In genomic region chr9:15249042-15249818, GRCh38 we compare ENCODE assay signal across 12 cellular contexts. TPM values are rescaled to one million over a fixed set of nuclear protein-coding genes. Genes with fewer than 3 reads are reported as not detected.
A peak's percentile ranks its signal among the peaks of the same experiment; 100 is the strongest.
DNase-seq lines count a peak whose midpoint lies in the region; ATAC-seq and TF ChIP-seq lines count a peak whose summit lies in the region.
"Had no signal": no experiment of that assay in that cellular context is flagged by ENCODE, and none has a peak within 500 bp of the region (broad histone marks: within the 10 kb centered on the region; RNA-seq: fewer than 3 reads in every experiment).

No MANE protein-coding gene starts in this region.

- H3F3A ChIP-seq in GM23248 (ENCODE audit: insufficient read depth), result peaks cover 17% of the 10 kb centered on the region

- H3K36me3 Mint-ChIP-seq in effector memory CD8-positive, alpha-beta T cell (ENCODE audit: insufficient read depth), result peaks cover 4% of the 10 kb centered on the region

- H3K79me2 ChIP-seq in GM23248 (ENCODE audit: insufficient read depth), result 0 out of 2 replicates have a peak, but pooled peaks cover 13% of the 10 kb centered on the region

- ATAC-seq in gastroesophageal sphincter (no peak), HG02852 (IDR thresholded peaks at IDR 0.05; ENCODE audit: unreplicated experiment) (no peak), GM21367 (IDR thresholded peaks at IDR 0.05; ENCODE audit: unreplicated experiment) (no peak)
- no peak for ATAC-seq in effector memory CD8-positive, alpha-beta T cell (replicated peaks)

- peak overlapping the region in 1 of 2 donors; percentile 16 for H3K27ac Mint-ChIP-seq in effector memory CD8-positive, alpha-beta T cell
- H3K27ac Mint-ChIP-seq: IgD-negative memory B cell had no signal

- DNase-seq in GM23248 (peak; percentile 77), adipocyte (ENCODE audit: low read depth) (peak; percentile 68), skeletal muscle cell (ENCODE audit: low read depth) (peak; percentile 24), cortex of kidney (lab: John Stamatoyannopoulos, UW) (no peak)
- no peak for DNase-seq in effector memory CD8-positive, alpha-beta T cell
- DNase-seq: activated CD8-positive, alpha-beta memory T cell treated with anti-CD3 and anti-CD28 coated beads for 24 hours; DND-41; NCI-H446 treated with DMSO at 0.1 percent for 48 hours had no signal

- H3K27ac ChIP-seq in GM23248, result peak overlapping the region; percentile 67
- peak overlapping the region in 3 of 4 donors; percentile 27 to 49 (median 35) for H3K27ac ChIP-seq in gastroesophageal sphincter

- no peaks in the 10 kb centered on the region for H3K27me3 ChIP-seq in GM23248 (replicated peaks; ENCODE audit: insufficient read depth)
- no peaks in the 10 kb centered on the region for H3K27me3 ChIP-seq in adipocyte (replicated peaks; ENCODE audit: control insufficient read depth, insufficient read depth, low read length)
- H3K27me3 ChIP-seq in gastroesophageal sphincter, result no peaks in the 10 kb centered on the region

- in situ Hi-C loops in GM23248 (cut with MboI), result no loop called here

- peak overlapping the region; percentile 33 for H2AFZ ChIP-seq in GM23248

- H3K9me2 ChIP-seq in GM23248 (ENCODE audit: insufficient read depth), result no peaks in the 10 kb centered on the region

- H3K9me3 ChIP-seq in GM23248 (ENCODE audit: low read depth) (no peaks in the 10 kb centered on the region), adipocyte (ENCODE audit: control insufficient read depth, low read length) (no peaks in the 10 kb centered on the region), gastroesophageal sphincter (no peaks in the 10 kb centered on the region)

- no peaks in the 10 kb centered on the region for H3K9me3 Mint-ChIP-seq in effector memory CD8-positive, alpha-beta T cell
- H3K9me3 Mint-ChIP-seq: IgD-negative memory B cell had no signal

- H3K27me3 Mint-ChIP-seq in effector memory CD8-positive, alpha-beta T cell, result no peaks in the 10 kb centered on the region
- H3K27me3 Mint-ChIP-seq: IgD-negative memory B cell had no signal

- TF ChIP-seq CTCF in gastroesophageal sphincter (IDR thresholded peaks at IDR 0.05), result no peak

- peak overlapping the region; percentile 17 for H3K4me3 ChIP-seq in GM23248
- H3K4me3 ChIP-seq in adipocyte (ENCODE audit: low read length), result no peak overlapping the region
- no peak overlapping the region for H3K4me3 ChIP-seq in gastroesophageal sphincter
- no peak overlapping the region for H3K4me3 ChIP-seq in skeletal muscle cell (ENCODE audit: low read depth, low read length)

- no peak for TF ChIP-seq POLR2A in gastroesophageal sphincter (IDR thresholded peaks at IDR 0.05)

- peak overlapping the region; percentile 33; the same call in 1 of the 2 replicates for H3K9ac ChIP-seq in GM23248
- H3K9ac ChIP-seq in adipocyte (ENCODE audit: low read length), result no peak overlapping the region

- H3K4me3 Mint-ChIP-seq in effector memory CD8-positive, alpha-beta T cell, result no peak overlapping the region
- H3K4me3 Mint-ChIP-seq: IgD-negative memory B cell had no signal

- no peaks in the 10 kb centered on the region for H3K36me3 ChIP-seq in GM23248 (ENCODE audit: low read depth)
- H3K36me3 ChIP-seq in adipocyte (ENCODE audit: control insufficient read depth, insufficient read depth, low read length, severe bottlenecking), result no peaks in the 10 kb centered on the region
- no peaks in the 10 kb centered on the region for H3K36me3 ChIP-seq in gastroesophageal sphincter

- peaks cover 32% of the 10 kb centered on the region for H3K4me1 ChIP-seq in GM23248 (ENCODE audit: insufficient read depth)
- H3K4me1 ChIP-seq in adipocyte (ENCODE audit: control insufficient read depth, insufficient read depth, low read length), result peaks cover 12% of the 10 kb centered on the region
- peaks cover 0 to 22% (median 9%) of the 10 kb centered on the region in 3 donors for H3K4me1 ChIP-seq in gastroesophageal sphincter

- 18 to 20% methylated on average over 7 of the region's 7 CpGs for WGBS in GM23248 (ENCODE audit: low coverage in 1 of 2, low lambda C conversion rate in 2 of 2, missing lambda C conversion rate in 2 of 2), 2 experiments
- WGBS in gastroesophageal sphincter (ENCODE audit: low coverage in 1 of 2), 2 donors, result 43 to 47% methylated on average over 6 to 7 of the region's 7 CpGs

- peaks cover 16 to 37% of the 10 kb centered on the region in 2 donors for H3K4me1 Mint-ChIP-seq in effector memory CD8-positive, alpha-beta T cell (ENCODE audit: low read depth in 2 of 2)
- H3K4me1 Mint-ChIP-seq: IgD-negative memory B cell had no signal

- H3K4me2 ChIP-seq in GM23248 (ENCODE audit: unreplicated experiment), result peak overlapping the region; percentile 62

- TF ChIP-seq EP300 in gastroesophageal sphincter (IDR thresholded peaks at IDR 0.05), result no peak

- no peaks in the 10 kb centered on the region for H4K20me1 ChIP-seq in GM23248 (ENCODE audit: insufficient read depth)

RNA-seq across cellular contexts. Expression of gene TTC39B, which starts 57.8 kb away (rescaled TPM):
- total RNA-seq in GM23248 (2014; rRNA removed; shearing (Covaris generic)), result 8.6 and 10.9 TPM in 2 replicates
- 5.2 and 6.3 TPM in 2 replicates for polyA plus RNA-seq in GM23248 (2016; fragmentation: Nextera tagmentation; extraction: Ambion mirVana)
- total RNA-seq in gastroesophageal sphincter, result 10 to 100 TPM in 3 of 4 donors, 1 to 10 TPM in 1; 9.0 to 15.4 (median 11.8) TPM

Comparison
In these comparisons a context has a peak if more than half of its experiments do, and no peak if none do; other contexts are left out.
1. DNase-seq: peak in GM23248 (single experiment), adipocyte (single experiment) and skeletal muscle cell (single experiment); none in cortex of kidney (single experiment) and effector memory CD8-positive, alpha-beta T cell (0 of 3).